9 cellular contexts compared by ENCODE assay signal in genomic region chr5:168679515-168679920, GRCh38.
DNase-seq lines count a peak whose midpoint lies in the region; ATAC-seq and TF ChIP-seq lines count a peak whose summit lies in the region.
"Had no signal": no experiment of that assay in that cellular context is flagged by ENCODE, and none has a peak within 500 bp of the region (broad histone marks: within the 10 kb centered on the region; RNA-seq: fewer than 3 reads in every experiment).

No MANE protein-coding gene starts in this region.

- no peak for TF ChIP-seq POLR2A in vagina (IDR thresholded peaks at IDR 0.05)

- peak; percentile 54 for ATAC-seq in GM19463 (IDR thresholded peaks at IDR 0.05; ENCODE audit: unreplicated experiment)

- H3K36me3 Mint-ChIP-seq in CD14-positive monocyte, result no peaks in the 10 kb centered on the region
- no peaks in the 10 kb centered on the region for H3K36me3 Mint-ChIP-seq in activated naive CD8-positive, alpha-beta T cell treated with anti-CD3 and anti-CD28 coated beads for 36 hours
- H3K36me3 Mint-ChIP-seq: IgD-negative memory B cell had no signal

- H3K36me3 ChIP-seq in SJSA1, result peaks cover 8% of the 10 kb centered on the region; the same call in 1 of the 2 replicates
- H3K36me3 ChIP-seq in cardiac muscle cell, result no peaks in the 10 kb centered on the region
- H3K36me3 ChIP-seq in vagina, result no peaks in the 10 kb centered on the region

- H3K4me3 ChIP-seq in SJSA1, result no peak overlapping the region
- H3K4me3 ChIP-seq in cardiac muscle cell, result no peak overlapping the region
- no peak overlapping the region for H3K4me3 ChIP-seq in vagina

- H3K27ac ChIP-seq in SJSA1, result no peak overlapping the region
- no peak overlapping the region for H3K27ac ChIP-seq in cardiac muscle cell
- no peak overlapping the region for H3K27ac ChIP-seq in vagina

- H3K27me3 ChIP-seq in SJSA1 (replicated peaks) (no peaks in the 10 kb centered on the region), cardiac muscle cell (no peaks in the 10 kb centered on the region), vagina (no peaks in the 10 kb centered on the region)

- H3K27me3 Mint-ChIP-seq in CD14-positive monocyte (ENCODE audit: low read depth in 3 of 3), result peaks cover 0 to 3% (median 0%) of the 10 kb centered on the region in 3 donors
- H3K27me3 Mint-ChIP-seq in activated naive CD8-positive, alpha-beta T cell treated with anti-CD3 and anti-CD28 coated beads for 36 hours, result no peaks in the 10 kb centered on the region

- peaks cover 6% of the 10 kb centered on the region for H3K4me1 Mint-ChIP-seq in CD14-positive monocyte
- H3K4me1 Mint-ChIP-seq in activated naive CD8-positive, alpha-beta T cell treated with anti-CD3 and anti-CD28 coated beads for 36 hours, result peaks cover 9% of the 10 kb centered on the region

- intact Hi-C loops in CD14-positive monocyte (cut with micrococcal nuclease), result loop anchor here in 1 of 2 donors (5.0 kb wide), 1 partner anchor 623 kb away; the partner anchor contains the start of gene SLIT3
- intact Hi-C loops in posterior vena cava (cut with DNase I), result no loop called here
- intact Hi-C loops in vagina (cut with DNase I), result loop anchor here (10.0 kb wide), 1 partner anchor 905 kb away; the partner anchor contains the start of gene SPDL1

- no peak overlapping the region for H3K4me3 Mint-ChIP-seq in CD14-positive monocyte
- H3K4me3 Mint-ChIP-seq in activated naive CD8-positive, alpha-beta T cell treated with anti-CD3 and anti-CD28 coated beads for 36 hours, result no peak overlapping the region
- H3K4me3 Mint-ChIP-seq: IgD-negative memory B cell had no signal

- TF ChIP-seq CTCF in CD14-positive monocyte (IDR thresholded peaks at IDR 0.05) (peak; percentile 89), cardiac muscle cell (IDR thresholded peaks at IDR 0.05; ENCODE audit: low read depth, low read length) (peak; percentile 94), vagina (IDR thresholded peaks at IDR 0.05) (peak; percentile 79 to 87 (median 85))

- H3K4me1 ChIP-seq in SJSA1 (replicated peaks), result peaks cover 15% of the 10 kb centered on the region
- H3K4me1 ChIP-seq in cardiac muscle cell (ENCODE audit: low read depth), result peaks cover 23% of the 10 kb centered on the region
- peaks cover 10% of the 10 kb centered on the region for H3K4me1 ChIP-seq in vagina

- H3K9me3 Mint-ChIP-seq in CD14-positive monocyte, result peaks cover 0 to 2% (median 0%) of the 10 kb centered on the region in 7 donors
- no peaks in the 10 kb centered on the region for H3K9me3 Mint-ChIP-seq in activated naive CD8-positive, alpha-beta T cell treated with anti-CD3 and anti-CD28 coated beads for 36 hours
- H3K9me3 Mint-ChIP-seq: IgD-negative memory B cell had no signal

- no peak for DNase-seq in CD14-positive monocyte (ENCODE audit: low spot score)
- peak; percentile 47 for DNase-seq in LHCN-M2 (ENCODE audit: low read depth)
- peak; percentile 81 to 83 for DNase-seq in SJSA1 (ENCODE audit: low read depth in 1 of 2, low spot score in 2 of 2)
- DNase-seq in activated naive CD8-positive, alpha-beta T cell treated with anti-CD3 and anti-CD28 coated beads for 36 hours, result peak; percentile 56
- DNase-seq in cardiac muscle cell (ENCODE audit: low read depth in 1 of 2, low spot score in 1 of 2), result peak; percentile 85 to 89
- DNase-seq in posterior vena cava (ENCODE audit: low spot score), result peak; percentile 88
- no peak for DNase-seq in vagina (ENCODE audit: extremely low spot score in 2 of 2)

- H3K27ac Mint-ChIP-seq in CD14-positive monocyte, result no peak overlapping the region
- H3K27ac Mint-ChIP-seq in activated naive CD8-positive, alpha-beta T cell treated with anti-CD3 and anti-CD28 coated beads for 36 hours, result no peak overlapping the region
- H3K27ac Mint-ChIP-seq: IgD-negative memory B cell had no signal

- H3K9me3 ChIP-seq in SJSA1 (replicated peaks), result no peaks in the 10 kb centered on the region
- H3K9me3 ChIP-seq in cardiac muscle cell (ENCODE audit: low read depth), result no peaks in the 10 kb centered on the region
- no peaks in the 10 kb centered on the region for H3K9me3 ChIP-seq in vagina

Comparison
In these comparisons a context has a peak if more than half of its experiments do, and no peak if none do; other contexts are left out.
1. DNase-seq: peak in LHCN-M2 (single experiment), SJSA1 (2 of 2), activated naive CD8-positive, alpha-beta T cell treated with anti-CD3 and anti-CD28 coated beads for 36 hours (single experiment), cardiac muscle cell (2 of 2) and posterior vena cava (single experiment); none in CD14-positive monocyte (single experiment) and vagina (0 of 2).
2. Peak in every context shown above with its lines, with median percentiles within 50 percentile points of each other: CTCF ChIP-seq.